17 cellular contexts compared by ENCODE assay signal in genomic region chr17:82110298-82110697, GRCh38. TPM values are rescaled to one million over a fixed set of nuclear protein-coding genes. Genes with fewer than 3 reads are reported as not detected.
A peak's percentile ranks its signal among the peaks of the same experiment; 100 is the strongest.
DNase-seq lines count a peak whose midpoint lies in the region; ATAC-seq and TF ChIP-seq lines count a peak whose summit lies in the region.
"Had no signal": no experiment of that assay in that cellular context is flagged by ENCODE, and none has a peak within 500 bp of the region (broad histone marks: within the 10 kb centered on the region; RNA-seq: fewer than 3 reads in every experiment).

No MANE protein-coding gene starts in this region.

- H3K36me3 Mint-ChIP-seq in MCF 10A (ENCODE audit: insufficient read depth, unreplicated experiment), result peaks cover 38% of the 10 kb centered on the region

- TF ChIP-seq CTCF in MCF 10A (IDR thresholded peaks at IDR 0.05; ENCODE audit: unreplicated experiment) (no peak), breast epithelium (IDR thresholded peaks at IDR 0.05) (no peak), thyroid gland (IDR thresholded peaks at IDR 0.05) (no peak)

- H3K4me1 ChIP-seq in breast epithelium, result peaks cover 15 to 22% of the 10 kb centered on the region in 2 donors
- peaks cover 27 to 34% of the 10 kb centered on the region in 2 donors for H3K4me1 ChIP-seq in thyroid gland

- H3K4me3 ChIP-seq in breast epithelium (no peak overlapping the region), thyroid gland (replicated peaks in 1 of 3) (no peak overlapping the region)
- H3K4me3 ChIP-seq: gastroesophageal sphincter, right atrium auricular region had no signal

- H3K4me3 Mint-ChIP-seq in MCF 10A (ENCODE audit: unreplicated experiment), result no peak overlapping the region
- H3K4me3 Mint-ChIP-seq: effector memory CD8-positive, alpha-beta T cell; stimulated activated naive B cell treated with anti-CD40 and anti-IgM and Interleukin-4, amounts not matched to agents 10 μg/mL and 1 μg/mL and 100 μg/mL, for 72 hours had no signal

- peak; percentile 44 for ATAC-seq in esophagus mucosa
- ATAC-seq in HG02884 (IDR thresholded peaks at IDR 0.05; ENCODE audit: unreplicated experiment), result no peak
- ATAC-seq in HG02588 (IDR thresholded peaks at IDR 0.05; ENCODE audit: unreplicated experiment), result no peak
- ATAC-seq in GM18520 (IDR thresholded peaks at IDR 0.05; ENCODE audit: unreplicated experiment), result no peak
- ATAC-seq: effector memory CD8-positive, alpha-beta T cell; gastroesophageal sphincter; stimulated activated naive B cell treated with anti-CD40 and anti-IgM and Interleukin-4, amounts not matched to agents 10 μg/mL and 1 μg/mL and 100 μg/mL, for 72 hours had no signal

- intact Hi-C loops in MCF 10A (cut with micrococcal nuclease), result no loop called here
- intact Hi-C loops in breast epithelium (cut with DNase I; ENCODE audit: low total_unique reads), result no loop called here
- intact Hi-C loops in thyroid gland (cut with DNase I), result no loop called here

- peak overlapping the region; percentile 66 for H3K27ac Mint-ChIP-seq in MCF 10A (ENCODE audit: low read depth, unreplicated experiment)
- H3K27ac Mint-ChIP-seq: stimulated activated naive B cell treated with anti-CD40 and anti-IgM and Interleukin-4, amounts not matched to agents 10 μg/mL and 1 μg/mL and 100 μg/mL, for 72 hours had no signal

- DNase-seq in MCF 10A (ENCODE audit: unreplicated experiment) (peak; percentile 79), breast epithelium (ENCODE audit: low spot score in 2 of 2) (no peak), NCI-H2196 (lab: John Stamatoyannopoulos, UW; ENCODE audit: unreplicated experiment) (peak; percentile 73), thyroid gland (peak in 1 of 2 donors; percentile 41)
- DNase-seq: BE2C; effector memory CD8-positive, alpha-beta T cell; EL; NCI-H187 treated with DMSO at 0.1 percent for 48 hours; SHP77 treated with DMSO at 0.1 percent for 48 hours; stimulated activated CD4-positive, alpha-beta T cell treated with anti-CD3 and anti-CD28 coated beads, Interleukin-4, amount 100 ng/mL, for 24 hours; stimulated activated naive B cell treated with anti-CD40 and anti-IgM and Interleukin-4, amounts not matched to agents 10 μg/mL and 1 μg/mL and 100 μg/mL, for 72 hours had no signal

- H3K4me1 Mint-ChIP-seq in MCF 10A (ENCODE audit: insufficient read depth, unreplicated experiment), result peaks cover 12% of the 10 kb centered on the region

- no peaks in the 10 kb centered on the region for H3K9me3 Mint-ChIP-seq in MCF 10A (ENCODE audit: unreplicated experiment)
- H3K9me3 Mint-ChIP-seq: effector memory CD8-positive, alpha-beta T cell; stimulated activated naive B cell treated with anti-CD40 and anti-IgM and Interleukin-4, amounts not matched to agents 10 μg/mL and 1 μg/mL and 100 μg/mL, for 72 hours had no signal

- no peak for TF ChIP-seq POLR2A in breast epithelium (IDR thresholded peaks at IDR 0.05)
- peak in 1 of 2 donors; percentile 38 for TF ChIP-seq POLR2A in thyroid gland (IDR thresholded peaks at IDR 0.05)

- no peaks in the 10 kb centered on the region for H3K27me3 ChIP-seq in breast epithelium
- H3K27me3 ChIP-seq in thyroid gland, result no peaks in the 10 kb centered on the region
- H3K27me3 ChIP-seq: BE2C, gastroesophageal sphincter, right atrium auricular region had no signal

- no TSS peak for BruUV-seq in MCF 10A (replicated peaks; lab: Mats Ljungman, UMichigan)

- H3K9me3 ChIP-seq in breast epithelium (no peaks in the 10 kb centered on the region), thyroid gland (no peaks in the 10 kb centered on the region)
- H3K9me3 ChIP-seq: BE2C, gastroesophageal sphincter, right atrium auricular region had no signal

- POLR2A ChIA-PET in MCF 10A (lab: Yijun Ruan, JAX), result interaction anchor here (0.6 to 7.0 kb wide), 11 partner anchors 10 to 408 kb away, joined by 3 to 62 read pairs (median 3); partner anchors contain the start of genes DCXR, FASN and P4HB

- H3K36me3 ChIP-seq in breast epithelium (no peaks in the 10 kb centered on the region), thyroid gland (peaks cover 0 to 5% of the 10 kb centered on the region in 2 donors)
- H3K36me3 ChIP-seq: right atrium auricular region had no signal

- CTCF ChIA-PET in MCF 10A (lab: Yijun Ruan, JAX), result interaction anchor here (0.6 kb wide), 1 partner anchor 69 kb away, joined by 3 read pairs; no protein-coding TSS in a partner anchor

- no peaks in the 10 kb centered on the region for H3K27me3 Mint-ChIP-seq in MCF 10A (ENCODE audit: insufficient read depth, unreplicated experiment)
- H3K27me3 Mint-ChIP-seq: effector memory CD8-positive, alpha-beta T cell; stimulated activated naive B cell treated with anti-CD40 and anti-IgM and Interleukin-4, amounts not matched to agents 10 μg/mL and 1 μg/mL and 100 μg/mL, for 72 hours had no signal

- H3K27ac ChIP-seq in breast epithelium (no peak overlapping the region), thyroid gland (peak overlapping the region; percentile 15 to 36 (median 32))
- H3K27ac ChIP-seq: gastroesophageal sphincter, right atrium auricular region had no signal

- 33 to 49% methylated on average over 3 of the region's 3 CpGs for WGBS in thyroid gland, 2 donors

RNA-seq across cellular contexts. Expression of gene FASN, which starts 12.3 kb away (rescaled TPM):
- total RNA-seq in MCF 10A (2022) (114 and 120 TPM in 2 replicates), breast epithelium (100 to 1,000 TPM in 1 of 3 donors, 10 to 100 TPM in 2; 95.4 to 590 (median 98.6) TPM), esophagus mucosa (352 TPM), thyroid gland (10 to 100 TPM; 23.5 to 92.5 (median 77.3) TPM)

RNA-seq across cellular contexts. Expression of gene DUS1L, which starts 44.7 kb away (rescaled TPM):
- total RNA-seq in MCF 10A (2022), result 116 and 123 TPM in 2 replicates
- 10 to 100 TPM; 55.0 to 96.4 (median 82.0) TPM for total RNA-seq in breast epithelium
- total RNA-seq in esophagus mucosa, result 78.4 TPM
- 10 to 100 TPM; 58.7 to 90.5 (median 75.5) TPM for total RNA-seq in thyroid gland

RNA-seq across cellular contexts. Expression of gene GPS1, which starts 58.6 kb away (rescaled TPM):
- total RNA-seq in MCF 10A (2022) (96.6 and 100 TPM in 2 replicates), breast epithelium (10 to 100 TPM; 68.8 to 95.4 (median 94.4) TPM), esophagus mucosa (59.3 TPM), thyroid gland (100 to 1,000 TPM in 2 of 4 donors, 10 to 100 TPM in 2; 80.1 to 164 (median 102) TPM)

RNA-seq across cellular contexts. Expression of gene RFNG, which starts 58.7 kb away (rescaled TPM):
- total RNA-seq in MCF 10A (2022), result 37.9 and 38.0 TPM in 2 replicates
- 10 to 100 TPM; 30.5 to 49.4 (median 31.8) TPM for total RNA-seq in breast epithelium
- total RNA-seq in esophagus mucosa, result 21.6 TPM
- total RNA-seq in thyroid gland, result 10 to 100 TPM; 36.0 to 49.0 (median 38.3) TPM

Comparison
In these comparisons a context has a peak if more than half of its experiments do, and no peak if none do; other contexts are left out.
1. DNase-seq: peak in MCF 10A (single experiment) and NCI-H2196 (single experiment); none in breast epithelium (0 of 2).
2. H3K27ac ChIP-seq: peak in thyroid gland (3 of 3); none in breast epithelium (0 of 2).